Comparison of ENCODE assay signal across 24 cellular contexts in genomic region chr5:69001605-69002004, GRCh38.
"Had no signal": no experiment of that assay in that cellular context is flagged by ENCODE, and none has a peak within 500 bp of the region (broad histone marks: within the 10 kb centered on the region; RNA-seq: fewer than 3 reads in every experiment).

No MANE protein-coding gene starts in this region.

- DNase-seq: activated CD4-positive, alpha-beta memory T cell treated with anti-CD3 and anti-CD28 coated beads, Interleukin-2, amount 10 ng/mL, durations not matched to agents 7 days and 5 days; activated CD4-positive, alpha-beta T cell treated with anti-CD3 and anti-CD28 coated beads, Interleukin-2, amount 10 ng/mL, durations not matched to agents 24 days and 14 days; activated effector memory CD4-positive, alpha-beta T cell treated with Interleukin-2 at 50 U/mL for 16 hours; activated naive CD4-positive, alpha-beta T cell treated with anti-CD3 and anti-CD28 coated beads for 36 hours; activated naive CD8-positive, alpha-beta T cell treated with anti-CD3 and anti-CD28 coated beads, Interleukin-2, amount 10 ng/mL, durations not matched to agents 7 days and 5 days; activated T-cell treated with anti-CD3 and anti-CD28 coated beads, Interleukin-2, amount 50 U/mL, for 72 hours; amygdala; cerebellar nuclear complex; foreskin fibroblast; heart right ventricle; left lung; naive thymus-derived CD4-positive, alpha-beta T cell; small intestine; stomach; uterus had no signal

- H3K27ac ChIP-seq: coronary artery, heart right ventricle, left lung, stomach, suprapubic skin, uterus had no signal

- H3K36me3 ChIP-seq: heart right ventricle, left lung, stomach, suprapubic skin, uterus had no signal

- H3K4me1 ChIP-seq: heart right ventricle, left lung, stomach, uterus had no signal

- H3K4me3 ChIP-seq: coronary artery, heart right ventricle, left lung, lung, stomach, suprapubic skin, uterus had no signal

- ATAC-seq: activated CD4-positive, CD25-positive, alpha-beta regulatory T cell treated with anti-CD3 and anti-CD28 coated beads, Interleukin-2, amount 50 U/mL, for 24 hours; activated T-cell treated with anti-CD3 and anti-CD28 coated beads, Interleukin-2, amount 50 U/mL, for 72 hours; heart right ventricle; left lung; naive thymus-derived CD4-positive, alpha-beta T cell; sciatic nerve; stimulated activated memory B cell treated with anti-CD40 and anti-IgM and Interleukin-4, amounts not matched to agents 10 μg/mL and 1 μg/mL and 100 μg/mL, for 72 hours had no signal

- H3K36me3 Mint-ChIP-seq: activated naive CD8-positive, alpha-beta T cell treated with anti-CD3 and anti-CD28 coated beads, Interleukin-2, amount 10 ng/mL, durations not matched to agents 7 days and 5 days; naive thymus-derived CD4-positive, alpha-beta T cell; stimulated activated memory B cell treated with anti-CD40 and anti-IgM and Interleukin-4, amounts not matched to agents 10 μg/mL and 1 μg/mL and 100 μg/mL, for 72 hours had no signal

- H3K4me3 Mint-ChIP-seq: activated CD4-positive, alpha-beta memory T cell treated with anti-CD3 and anti-CD28 coated beads, Interleukin-2, amount 10 ng/mL, durations not matched to agents 7 days and 5 days; activated CD4-positive, alpha-beta T cell treated with anti-CD3 and anti-CD28 coated beads, Interleukin-2, amount 10 ng/mL, durations not matched to agents 24 days and 14 days; activated naive CD4-positive, alpha-beta T cell treated with anti-CD3 and anti-CD28 coated beads for 36 hours; activated naive CD8-positive, alpha-beta T cell treated with anti-CD3 and anti-CD28 coated beads, Interleukin-2, amount 10 ng/mL, durations not matched to agents 7 days and 5 days; activated T-cell treated with anti-CD3 and anti-CD28 coated beads, Interleukin-2, amount 50 U/mL, for 72 hours; naive thymus-derived CD4-positive, alpha-beta T cell; stimulated activated memory B cell treated with anti-CD40 and anti-IgM and Interleukin-4, amounts not matched to agents 10 μg/mL and 1 μg/mL and 100 μg/mL, for 72 hours; T-helper 1 cell treated with Interleukin-12 subunit alpha and Interleukin-12 subunit beta and Interleukin-4 antibody, amounts not matched to agents 30 μg/mL and 1 μg/mL, for 36 hours had no signal

- H3K27me3 ChIP-seq: heart right ventricle, left lung, stomach, suprapubic skin, uterus had no signal

- H3K27ac Mint-ChIP-seq: activated CD4-positive, alpha-beta memory T cell treated with anti-CD3 and anti-CD28 coated beads, Interleukin-2, amount 10 ng/mL, durations not matched to agents 7 days and 5 days; activated CD4-positive, alpha-beta T cell treated with anti-CD3 and anti-CD28 coated beads, Interleukin-2, amount 10 ng/mL, durations not matched to agents 24 days and 14 days; activated naive CD4-positive, alpha-beta T cell treated with anti-CD3 and anti-CD28 coated beads for 36 hours; activated naive CD8-positive, alpha-beta T cell treated with anti-CD3 and anti-CD28 coated beads, Interleukin-2, amount 10 ng/mL, durations not matched to agents 7 days and 5 days; activated T-cell treated with anti-CD3 and anti-CD28 coated beads, Interleukin-2, amount 50 U/mL, for 72 hours; naive thymus-derived CD4-positive, alpha-beta T cell; stimulated activated memory B cell treated with anti-CD40 and anti-IgM and Interleukin-4, amounts not matched to agents 10 μg/mL and 1 μg/mL and 100 μg/mL, for 72 hours; T-helper 1 cell treated with Interleukin-12 subunit alpha and Interleukin-12 subunit beta and Interleukin-4 antibody, amounts not matched to agents 30 μg/mL and 1 μg/mL, for 36 hours had no signal

- FAIRE-seq: bronchial epithelial cell, endometrium, small intestine had no signal

- H3K9me3 Mint-ChIP-seq: activated CD4-positive, alpha-beta memory T cell treated with anti-CD3 and anti-CD28 coated beads, Interleukin-2, amount 10 ng/mL, durations not matched to agents 7 days and 5 days; activated CD4-positive, alpha-beta T cell treated with anti-CD3 and anti-CD28 coated beads, Interleukin-2, amount 10 ng/mL, durations not matched to agents 24 days and 14 days; activated naive CD4-positive, alpha-beta T cell treated with anti-CD3 and anti-CD28 coated beads for 36 hours; activated naive CD8-positive, alpha-beta T cell treated with anti-CD3 and anti-CD28 coated beads, Interleukin-2, amount 10 ng/mL, durations not matched to agents 7 days and 5 days; activated T-cell treated with anti-CD3 and anti-CD28 coated beads, Interleukin-2, amount 50 U/mL, for 72 hours; naive thymus-derived CD4-positive, alpha-beta T cell; stimulated activated memory B cell treated with anti-CD40 and anti-IgM and Interleukin-4, amounts not matched to agents 10 μg/mL and 1 μg/mL and 100 μg/mL, for 72 hours; T-helper 1 cell treated with Interleukin-12 subunit alpha and Interleukin-12 subunit beta and Interleukin-4 antibody, amounts not matched to agents 30 μg/mL and 1 μg/mL, for 36 hours had no signal

- H3K4me1 Mint-ChIP-seq: activated CD4-positive, alpha-beta memory T cell treated with anti-CD3 and anti-CD28 coated beads, Interleukin-2, amount 10 ng/mL, durations not matched to agents 7 days and 5 days; activated CD4-positive, alpha-beta T cell treated with anti-CD3 and anti-CD28 coated beads, Interleukin-2, amount 10 ng/mL, durations not matched to agents 24 days and 14 days; activated naive CD8-positive, alpha-beta T cell treated with anti-CD3 and anti-CD28 coated beads, Interleukin-2, amount 10 ng/mL, durations not matched to agents 7 days and 5 days; naive thymus-derived CD4-positive, alpha-beta T cell; stimulated activated memory B cell treated with anti-CD40 and anti-IgM and Interleukin-4, amounts not matched to agents 10 μg/mL and 1 μg/mL and 100 μg/mL, for 72 hours had no signal

- H3K9me3 ChIP-seq: heart right ventricle, left lung, stomach, suprapubic skin, uterus had no signal
